In the genomic region with DNA sequence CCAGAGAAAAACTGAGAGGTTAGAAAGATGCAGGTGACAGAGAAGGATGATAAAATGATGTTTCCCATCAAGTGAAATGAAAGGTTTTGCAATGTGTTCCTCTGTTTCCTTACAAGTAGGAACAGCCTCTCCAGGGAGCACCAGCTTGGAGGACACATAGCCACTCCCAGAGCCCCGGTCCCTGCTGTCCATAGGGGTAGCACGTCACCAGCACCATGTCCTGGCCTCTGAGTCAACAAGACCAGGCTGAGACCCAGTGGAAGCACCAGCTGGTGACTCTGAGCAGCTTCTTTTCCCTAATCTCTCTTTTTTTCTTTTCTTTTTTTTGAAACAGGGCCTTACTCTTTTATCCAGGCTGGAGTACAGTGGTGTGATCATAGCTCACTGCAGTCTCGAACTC, we compare ENCODE assay signal across 16 cellular contexts. TPM values are rescaled to one million over a fixed set of nuclear protein-coding genes. Genes with fewer than 3 reads are reported as not detected.
DNase-seq lines count a peak whose midpoint lies in the region; ATAC-seq and TF ChIP-seq lines count a peak whose summit lies in the region.
"Had no signal": no experiment of that assay in that cellular context is flagged by ENCODE, and none has a peak within 500 bp of the region (broad histone marks: within the 10 kb centered on the region; RNA-seq: fewer than 3 reads in every experiment).

No MANE protein-coding gene starts in this region.

- H3K9ac ChIP-seq in endodermal cell (ENCODE audit: extremely low read depth, low read length, poor library complexity, severe bottlenecking) (no peak overlapping the region), trophoblast cell (ENCODE audit: low read length) (no peak overlapping the region)
- H3K9ac ChIP-seq: BLaER1 had no signal

- H2BK12ac ChIP-seq in trophoblast cell (ENCODE audit: low read length) = no peak overlapping the region

- no peak overlapping the region for H2AK5ac ChIP-seq in trophoblast cell (ENCODE audit: low read length)

- H3K4me3 Mint-ChIP-seq in endodermal cell = no peak overlapping the region
- H3K4me3 Mint-ChIP-seq: CD14-positive monocyte; CD4-positive, alpha-beta memory T cell had no signal

- peaks cover 0 to 7% (median 0%) of the 10 kb centered on the region in 12 donors for H3K9me3 ChIP-seq in heart left ventricle
- no peaks in the 10 kb centered on the region for H3K9me3 ChIP-seq in endodermal cell (ENCODE audit: control insufficient read depth, low read length)
- H3K9me3 ChIP-seq in trophoblast cell (ENCODE audit: insufficient read depth, low read depth, low read length) = no peaks in the 10 kb centered on the region
- H3K9me3 ChIP-seq: BLaER1, HAP-1 had no signal

- intact Hi-C loops in cardiac septum (cut with DNase I) = no loop called here
- intact Hi-C loops in heart left ventricle (cut with DNase I) = loop anchor here in 1 of 10 donors (5.0 kb wide), 1 partner anchor 86 kb away; no protein-coding TSS in a partner anchor

- no peaks in the 10 kb centered on the region for H3K79me1 ChIP-seq in trophoblast cell (ENCODE audit: low read length)

- H3K27me3 Mint-ChIP-seq in endodermal cell (ENCODE audit: insufficient read depth) = peaks cover 7% of the 10 kb centered on the region
- H3K27me3 Mint-ChIP-seq: CD4-positive, alpha-beta memory T cell had no signal

- H4K8ac ChIP-seq in trophoblast cell (ENCODE audit: low read depth, low read length) = no peak overlapping the region

- H3K36me3 ChIP-seq in heart left ventricle = no peaks in the 10 kb centered on the region
- no peaks in the 10 kb centered on the region for H3K36me3 ChIP-seq in endodermal cell (ENCODE audit: control insufficient read depth, insufficient read depth, low read length)
- H3K36me3 ChIP-seq in trophoblast cell (ENCODE audit: control insufficient read depth in 1 of 2, insufficient read depth in 2 of 2, low read length in 2 of 2) = no peaks in the 10 kb centered on the region
- H3K36me3 ChIP-seq: BLaER1, HAP-1 had no signal

- H3K27me3 ChIP-seq in heart left ventricle = peaks cover 0 to 5% (median 0%) of the 10 kb centered on the region in 9 donors
- no peaks in the 10 kb centered on the region for H3K27me3 ChIP-seq in endodermal cell (ENCODE audit: control insufficient read depth, insufficient read depth, low read length, poor library complexity, severe bottlenecking)
- no peaks in the 10 kb centered on the region for H3K27me3 ChIP-seq in trophoblast cell (ENCODE audit: insufficient read depth, low read length)
- H3K27me3 ChIP-seq: BLaER1 had no signal

- H3K23ac ChIP-seq in trophoblast cell (ENCODE audit: low read length) = no peak overlapping the region

- H3K14ac ChIP-seq in trophoblast cell (ENCODE audit: low read length) = no peak overlapping the region

- H3K9me3 Mint-ChIP-seq in endodermal cell = no peaks in the 10 kb centered on the region
- H3K9me3 Mint-ChIP-seq: CD4-positive, alpha-beta memory T cell had no signal

- no peaks in the 10 kb centered on the region for H3K36me3 Mint-ChIP-seq in endodermal cell (ENCODE audit: low read depth)
- H3K36me3 Mint-ChIP-seq: CD14-positive monocyte; CD4-positive, alpha-beta memory T cell had no signal

- H3K79me2 ChIP-seq in trophoblast cell (ENCODE audit: control insufficient read depth, insufficient read depth, low read length, poor library complexity) = no peaks in the 10 kb centered on the region

- H3K4me1 Mint-ChIP-seq in endodermal cell = peaks cover 7% of the 10 kb centered on the region

- 88 to 94% (median 93%) methylated on average over 3 of the region's 3 CpGs for WGBS in heart left ventricle, 4 donors
- 85 to 90% methylated on average over 3 of the region's 3 CpGs for WGBS in endodermal cell (ENCODE audit: insufficient coverage in 1 of 2, insufficient read length in 1 of 2), 2 experiments
- no CpG with 5 or more reads among the region's 3 CpGs for WGBS in trophoblast cell (ENCODE audit: extremely low coverage, insufficient coverage, insufficient read length)

- H2BK5ac ChIP-seq in trophoblast cell (ENCODE audit: low read depth, low read length, poor library complexity) = no peak overlapping the region

- no peak overlapping the region for H3K27ac Mint-ChIP-seq in endodermal cell
- H3K27ac Mint-ChIP-seq: CD14-positive monocyte; CD4-positive, alpha-beta memory T cell had no signal

- no peak overlapping the region for H3K4me2 ChIP-seq in trophoblast cell (ENCODE audit: low read length)
- H3K4me2 ChIP-seq: BLaER1 had no signal

- H3K27ac ChIP-seq in heart left ventricle (no peak overlapping the region), endodermal cell (ENCODE audit: low read depth, low read length) (no peak overlapping the region), trophoblast cell (ENCODE audit: low read depth, low read length) (no peak overlapping the region)
- H3K27ac ChIP-seq: BLaER1, HL-60 had no signal

- no peak for ATAC-seq in heart left ventricle
- no peak for ATAC-seq in HG02884 (IDR thresholded peaks at IDR 0.05; ENCODE audit: unreplicated experiment)

- no peak overlapping the region for H2BK120ac ChIP-seq in trophoblast cell (ENCODE audit: insufficient read depth, low read length, poor library complexity)

- H3K4me1 ChIP-seq in heart left ventricle (peaks cover 0 to 9% (median 2%) of the 10 kb centered on the region in 12 donors), endodermal cell (ENCODE audit: control insufficient read depth, insufficient read depth, low read length) (no peaks in the 10 kb centered on the region), trophoblast cell (ENCODE audit: control insufficient read depth in 1 of 2, insufficient read depth in 2 of 2, low read length in 2 of 2) (peaks cover 0 to 2% of the 10 kb centered on the region in 2 experiments)

- H3K4me3 ChIP-seq in heart left ventricle (no peak overlapping the region), endodermal cell (ENCODE audit: low read length) (no peak overlapping the region), trophoblast cell (ENCODE audit: low read depth, low read length) (no peak overlapping the region)
- H3K4me3 ChIP-seq: BLaER1, HAP-1 had no signal

- no peak overlapping the region for H4K91ac ChIP-seq in trophoblast cell (ENCODE audit: low read depth, low read length)

- TF ChIP-seq CTCF in heart left ventricle (IDR thresholded peaks at IDR 0.05) (no peak), endodermal cell (conservative IDR thresholded peaks at IDR 0.05) (no peak)

- no peak overlapping the region for H3K18ac ChIP-seq in trophoblast cell (ENCODE audit: low read length)

- DNase-seq in cardiac septum (ENCODE audit: low spot score) (peak; percentile 46), heart left ventricle (no peak), endodermal cell (peak; percentile 38), trophoblast cell (peak; percentile 80 to 82), NOMO-1 treated with dmso at 0.1 percent for 144 hours (lab: John Stamatoyannopoulos, UW; ENCODE audit: unreplicated experiment) (no peak), kidney tubule cell (ENCODE audit: low spot score) (no peak)
- DNase-seq: 8988T; CD4-positive, alpha-beta memory T cell; DMS79 treated with DMSO at 0.1 percent for 48 hours; GF-D8; GOT3 had no signal

- H4K12ac ChIP-seq in trophoblast cell (ENCODE audit: low read depth, low read length) = no peak overlapping the region

- no peak for TF ChIP-seq POLR2A in heart left ventricle (IDR thresholded peaks at IDR 0.05)

- H2AFZ ChIP-seq in trophoblast cell (ENCODE audit: insufficient read depth, low read length, poor library complexity) = no peak overlapping the region

- no peak overlapping the region for H3K4ac ChIP-seq in trophoblast cell (ENCODE audit: low read depth, low read length)

RNA-seq across cellular contexts. Expression of a gene that starts 19.4 kb away (rescaled TPM):
- total RNA-seq in cardiac septum (5.3 TPM), heart left ventricle (10 to 100 TPM in 1 of 9 donors, 1 to 10 TPM in 8; 2.3 to 10.4 (median 3.8) TPM), endodermal cell (1 to 10 TPM; 3.3 to 3.9 TPM)
- 1 to 10 TPM; 4.3 to 4.4 TPM for polyA plus RNA-seq in heart left ventricle
- polyA plus RNA-seq in endodermal cell (2013, experiment 1 of 2) = 0.57 TPM
- polyA plus RNA-seq in endodermal cell (2013, experiment 2 of 2) = 0.33 TPM
- polyA plus RNA-seq in trophoblast cell (2013) = 3.2 and 3.6 TPM in 2 replicates
- total RNA-seq: CD4-positive, alpha-beta memory T cell had no signal
- polyA plus RNA-seq: CD14-positive monocyte; CD4-positive, alpha-beta memory T cell had no signal

Comparison
In these comparisons a context has a peak if more than half of its experiments do, and no peak if none do; other contexts are left out.
1. DNase-seq: peak in cardiac septum (single experiment), endodermal cell (single experiment) and trophoblast cell (2 of 2); none in heart left ventricle (0 of 5), NOMO-1 treated with dmso at 0.1 percent for 144 hours (single experiment) and kidney tubule cell (single experiment).